ENCODE assay signal across 17 cellular contexts in genomic region chr2:128468186-128468585, GRCh38.
DNase-seq lines count a peak whose midpoint lies in the region; ATAC-seq, FAIRE-seq and TF ChIP-seq lines count a peak whose summit lies in the region.
"Had no signal": no experiment of that assay in that cellular context is flagged by ENCODE, and none has a peak within 500 bp of the region (broad histone marks: within the 10 kb centered on the region; RNA-seq: fewer than 3 reads in every experiment).

No MANE protein-coding gene starts in this region.

- no peak overlapping the region for H3K14ac ChIP-seq in trophoblast cell (ENCODE audit: low read length)

- no peak for FAIRE-seq in kidney (lab: Jason Lieb, UNC)
- FAIRE-seq: K562 had no signal

- no peak overlapping the region for H2BK5ac ChIP-seq in trophoblast cell (ENCODE audit: low read depth, low read length, poor library complexity)

- H3K79me2 ChIP-seq in DND-41 (ENCODE audit: insufficient read depth, low read length): no peaks in the 10 kb centered on the region
- no peaks in the 10 kb centered on the region for H3K79me2 ChIP-seq in trophoblast cell (ENCODE audit: control insufficient read depth, insufficient read depth, low read length, poor library complexity)

- no peak for ATAC-seq in DND-41 (ENCODE audit: insufficient read depth, low read depth)
- no peak for ATAC-seq in GM18868 (IDR thresholded peaks at IDR 0.05; ENCODE audit: unreplicated experiment)
- ATAC-seq: CD8-positive, alpha-beta T cell; K562 had no signal

- intact Hi-C loops in kidney (cut with DNase I): no loop called here

- DNase-seq in DND-41 (peak; percentile 4), kidney (peak; percentile 36), trophoblast cell (no peak), NCI-H1436 treated with DMSO at 0.1 percent for 48 hours (lab: John Stamatoyannopoulos, UW) (no peak), EL (no peak)
- DNase-seq: CD8-positive, alpha-beta T cell; GOT3; HFFc6; NCI-H1048; NCI-H1694; NCI-H345; NCI-H748 treated with DMSO at 0.1 percent for 48 hours; PC-9 had no signal

- no peaks in the 10 kb centered on the region for H3K79me1 ChIP-seq in trophoblast cell (ENCODE audit: low read length)

- H3K36me3 ChIP-seq in BLaER1 (peaks cover 69% of the 10 kb centered on the region), DND-41 (ENCODE audit: insufficient read depth, low read length) (peaks cover 33% of the 10 kb centered on the region), kidney (ENCODE audit: control insufficient read depth in 1 of 2, insufficient read depth in 2 of 2, low read length in 2 of 2) (no peaks in the 10 kb centered on the region), trophoblast cell (ENCODE audit: control insufficient read depth in 1 of 2, insufficient read depth in 2 of 2, low read length in 2 of 2) (no peaks in the 10 kb centered on the region)

- no peak overlapping the region for H2BK12ac ChIP-seq in trophoblast cell (ENCODE audit: low read length)

- no peak overlapping the region for H3K9ac ChIP-seq in BLaER1
- H3K9ac ChIP-seq in DND-41 (ENCODE audit: low read depth, low read length): no peak overlapping the region
- no peak overlapping the region for H3K9ac ChIP-seq in kidney (ENCODE audit: low read length in 2 of 2)
- H3K9ac ChIP-seq in trophoblast cell (ENCODE audit: low read length): peak overlapping the region; percentile 18

- H3K4me2 ChIP-seq in BLaER1: no peak overlapping the region
- no peak overlapping the region for H3K4me2 ChIP-seq in DND-41 (ENCODE audit: insufficient read depth, low read length)
- no peak overlapping the region for H3K4me2 ChIP-seq in trophoblast cell (ENCODE audit: low read length)
- H3K4me2 ChIP-seq: PC-9 had no signal

- H3K18ac ChIP-seq in trophoblast cell (ENCODE audit: low read length): no peak overlapping the region

- H2AFZ ChIP-seq in DND-41 (ENCODE audit: low read depth, low read length) (no peak overlapping the region), trophoblast cell (ENCODE audit: insufficient read depth, low read length, poor library complexity) (no peak overlapping the region)
- H2AFZ ChIP-seq: PC-9 had no signal

- H3K27ac ChIP-seq in BLaER1: no peak overlapping the region
- H3K27ac ChIP-seq in DND-41 (ENCODE audit: low read length): peak overlapping the region; percentile 42; the same call in 1 of the 2 replicates
- H3K27ac ChIP-seq in kidney (ENCODE audit: low read depth in 2 of 2, low read length in 2 of 2): no peak overlapping the region
- no peak overlapping the region for H3K27ac ChIP-seq in trophoblast cell (ENCODE audit: low read depth, low read length)
- H3K27ac ChIP-seq: HL-60, PC-9 had no signal

- no peaks in the 10 kb centered on the region for H3K27me3 ChIP-seq in BLaER1
- H3K27me3 ChIP-seq in DND-41 (ENCODE audit: insufficient read depth, low read length, poor library complexity): no peaks in the 10 kb centered on the region
- no peaks in the 10 kb centered on the region for H3K27me3 ChIP-seq in trophoblast cell (ENCODE audit: insufficient read depth, low read length)

- H3K4ac ChIP-seq in trophoblast cell (ENCODE audit: low read depth, low read length): no peak overlapping the region

- H4K20me1 ChIP-seq in BLaER1: no peaks in the 10 kb centered on the region
- no peaks in the 10 kb centered on the region for H4K20me1 ChIP-seq in DND-41 (ENCODE audit: insufficient read depth, low read length)

- no peak overlapping the region for H4K8ac ChIP-seq in trophoblast cell (ENCODE audit: low read depth, low read length)

- WGBS in trophoblast cell (ENCODE audit: extremely low coverage, insufficient coverage, insufficient read length): no CpG with 5 or more reads among the region's 1 CpG

- H4K12ac ChIP-seq in trophoblast cell (ENCODE audit: low read depth, low read length): no peak overlapping the region

- no peak overlapping the region for H2AK5ac ChIP-seq in trophoblast cell (ENCODE audit: low read length)

- H3K4me1 ChIP-seq in BLaER1 (peaks cover 12% of the 10 kb centered on the region), DND-41 (ENCODE audit: insufficient read depth, low read length) (peaks cover 13% of the 10 kb centered on the region), kidney (ENCODE audit: control insufficient read depth in 1 of 2, insufficient read depth in 1 of 2, low read depth in 1 of 2, low read length in 2 of 2) (peaks cover under 1 to 1% of the 10 kb centered on the region in 2 donors), trophoblast cell (ENCODE audit: control insufficient read depth in 1 of 2, insufficient read depth in 2 of 2, low read length in 2 of 2) (no peaks in the 10 kb centered on the region)

- H3K23ac ChIP-seq in trophoblast cell (ENCODE audit: low read length): no peak overlapping the region

- no peak overlapping the region for H4K91ac ChIP-seq in trophoblast cell (ENCODE audit: low read depth, low read length)

- H3K9me3 ChIP-seq in BLaER1 (peaks cover 80% of the 10 kb centered on the region), DND-41 (ENCODE audit: insufficient read depth, low read length, severe bottlenecking) (peaks cover 51% of the 10 kb centered on the region), kidney (ENCODE audit: control insufficient read depth in 1 of 2, low read length in 2 of 2) (peaks cover 0 to 17% of the 10 kb centered on the region in 2 donors), trophoblast cell (ENCODE audit: insufficient read depth, low read depth, low read length) (peaks cover 28% of the 10 kb centered on the region)

- H2BK120ac ChIP-seq in trophoblast cell (ENCODE audit: insufficient read depth, low read length, poor library complexity): no peak overlapping the region

- TF ChIP-seq CTCF in DND-41 (IDR thresholded peaks at IDR 0.05; ENCODE audit: borderline replicate concordance, extremely low read depth, low read length, poor library complexity, severe bottlenecking) (no peak), kidney (IDR thresholded peaks at IDR 0.05; ENCODE audit: borderline replicate concordance, extremely low read depth, insufficient read depth) (no peak)

- H3K4me3 ChIP-seq in BLaER1: peak overlapping the region; percentile 39
- no peak overlapping the region for H3K4me3 ChIP-seq in DND-41 (ENCODE audit: low read depth in 1 of 2, low read length in 2 of 2)
- no peak overlapping the region for H3K4me3 ChIP-seq in kidney (ENCODE audit: low read length in 2 of 2)
- no peak overlapping the region for H3K4me3 ChIP-seq in trophoblast cell (ENCODE audit: low read depth, low read length)
- H3K4me3 ChIP-seq: K562, PC-9 had no signal

Comparison
In these comparisons a context has a peak if more than half of its experiments do, and no peak if none do; other contexts are left out.
1. DNase-seq: peak in DND-41 (single experiment) and kidney (single experiment); none in trophoblast cell (0 of 2), NCI-H1436 treated with DMSO at 0.1 percent for 48 hours (single experiment) and EL (single experiment).